14 cellular contexts compared by ENCODE assay signal in genomic region chr4:69060651-69061308, GRCh38. TPM values are rescaled to one million over a fixed set of nuclear protein-coding genes. Genes with fewer than 3 reads are reported as not detected.
DNase-seq lines count a peak whose midpoint lies in the region; ATAC-seq and TF ChIP-seq lines count a peak whose summit lies in the region.
"Had no signal": no experiment of that assay in that cellular context is flagged by ENCODE, and none has a peak within 500 bp of the region (broad histone marks: within the 10 kb centered on the region; RNA-seq: fewer than 3 reads in every experiment).

No MANE protein-coding gene starts in this region.

- no peak overlapping the region for H3K4ac ChIP-seq in mesenchymal stem cell (ENCODE audit: low read depth in 1 of 2, low read length in 2 of 2)

- H3K4me1 ChIP-seq in mesenchymal stem cell (ENCODE audit: control insufficient read depth, insufficient read depth, low read depth, low read length), result peaks cover 7% of the 10 kb centered on the region

- no peak overlapping the region for H2BK120ac ChIP-seq in mesenchymal stem cell (ENCODE audit: low read depth, low read length)

- no peak overlapping the region for H3K9ac ChIP-seq in mesenchymal stem cell (ENCODE audit: low read length)

- H2AK5ac ChIP-seq in mesenchymal stem cell (ENCODE audit: low read length, severe bottlenecking), result no peak overlapping the region

- no peak overlapping the region for H2AFZ ChIP-seq in mesenchymal stem cell (ENCODE audit: low read depth, low read length)

- ATAC-seq in GM21619 (IDR thresholded peaks at IDR 0.05; ENCODE audit: unreplicated experiment) (no peak), GM18519 (IDR thresholded peaks at IDR 0.05; ENCODE audit: low FRiP score, unreplicated experiment) (no peak), HG03439 (IDR thresholded peaks at IDR 0.05; ENCODE audit: unreplicated experiment) (no peak)

- 97% methylated on average over 5 of the region's 5 CpGs for WGBS in mesenchymal stem cell

- no peak overlapping the region for H2BK12ac ChIP-seq in mesenchymal stem cell (ENCODE audit: low read length in 2 of 2)

- no peaks in the 10 kb centered on the region for H3K79me1 ChIP-seq in mesenchymal stem cell (replicated peaks; ENCODE audit: low read length, poor library complexity, severe bottlenecking)

- no peak overlapping the region for H3K4me2 ChIP-seq in mesenchymal stem cell (ENCODE audit: low read length, poor library complexity, severe bottlenecking)

- H4K8ac ChIP-seq in mesenchymal stem cell (ENCODE audit: low read length), result no peak overlapping the region

- H3K23ac ChIP-seq in mesenchymal stem cell (ENCODE audit: low read length in 2 of 2), result no peak overlapping the region

- H3K9me3 ChIP-seq in mesenchymal stem cell (ENCODE audit: control insufficient read depth, low read length), result no peaks in the 10 kb centered on the region

- H2BK15ac ChIP-seq in mesenchymal stem cell (ENCODE audit: low read depth, poor library complexity, severe bottlenecking), result no peak overlapping the region

- H3K4me3 ChIP-seq in cardiac fibroblast (replicated peaks in 1 of 2; ENCODE audit: low read depth in 2 of 2, low read length in 2 of 2) (no peak overlapping the region), mesenchymal stem cell (ENCODE audit: insufficient read depth in 1 of 2, low read depth in 1 of 2, low read length in 2 of 2) (no peak overlapping the region)

- DNase-seq in ELR (ENCODE audit: low read depth) (peak; percentile 30), NAMALWA (ENCODE audit: low spot score) (peak; percentile 15), cardiac fibroblast (ENCODE audit: low read depth in 2 of 2) (peak; percentile 10 to 60), mesenchymal stem cell (peak; percentile 16)
- DNase-seq: activated CD4-positive, alpha-beta T cell treated with anti-CD3 and anti-CD28 coated beads, Interleukin-2, amount 50 U/mL, for 1 hour; anterior cingulate cortex; CD4-positive, alpha-beta memory T cell; GF-D8; NCI-H524; stimulated activated naive CD4-positive, alpha-beta T cell treated with Interleukin-2 at 50 U/mL for 16 hours; T-helper 9 cell had no signal

- H3K18ac ChIP-seq in mesenchymal stem cell (ENCODE audit: low read depth in 1 of 2, low read length in 2 of 2), result no peak overlapping the region

- peaks cover 0 to 23% of the 10 kb centered on the region in 2 experiments for H3K36me3 ChIP-seq in mesenchymal stem cell (ENCODE audit: control insufficient read depth in 1 of 2, insufficient read depth in 2 of 2, low read depth in 1 of 2, low read length in 2 of 2)

- no peak overlapping the region for H4K91ac ChIP-seq in mesenchymal stem cell (ENCODE audit: low read length)

- peak overlapping the region; percentile 95 for H3K27ac ChIP-seq in mesenchymal stem cell (ENCODE audit: low read length, poor library complexity, severe bottlenecking)

- H3K27me3 ChIP-seq in mesenchymal stem cell (ENCODE audit: control insufficient read depth in 1 of 2, insufficient read depth in 1 of 2, low read length in 2 of 2), result no peaks in the 10 kb centered on the region

- TF ChIP-seq CTCF in cardiac fibroblast (IDR thresholded peaks at IDR 0.05; ENCODE audit: low read depth, low read length), result peak; percentile 29

- H3K14ac ChIP-seq in mesenchymal stem cell (ENCODE audit: low read length in 2 of 2), result no peak overlapping the region

- no peak overlapping the region for H2BK5ac ChIP-seq in mesenchymal stem cell (ENCODE audit: low read depth, low read length, poor library complexity, severe bottlenecking)

RNA-seq across cellular contexts. Expression of gene UGT2B7, which starts 35.5 kb away (rescaled TPM):
- polyA plus RNA-seq in mesenchymal stem cell (2013, experiment 1 of 2), result 0.03 TPM
- 0.04 TPM for polyA plus RNA-seq in mesenchymal stem cell (2013, experiment 2 of 2)
- polyA plus RNA-seq: CD4-positive, alpha-beta memory T cell had no signal
